Comparison of ENCODE assay signal across 8 cellular contexts in genomic region chr10:92242910-92243671, GRCh38. TPM values are rescaled to one million over a fixed set of nuclear protein-coding genes. Genes with fewer than 3 reads are reported as not detected.
DNase-seq lines count a peak whose midpoint lies in the region; ATAC-seq and TF ChIP-seq lines count a peak whose summit lies in the region.

No MANE protein-coding gene starts in this region.

- peak overlapping the region; percentile 25 for H3K4me3 ChIP-seq in kidney epithelial cell (ENCODE audit: low read depth, low read length)

- no peaks in the 10 kb centered on the region for H3K27me3 ChIP-seq in kidney epithelial cell (ENCODE audit: control insufficient read depth, insufficient read depth, low read length)

- no peaks in the 10 kb centered on the region for H3K36me3 ChIP-seq in kidney epithelial cell (ENCODE audit: control insufficient read depth, insufficient read depth, low read length)

- peak; percentile 51 to 58 for DNase-seq in AML-193 (lab: John Stamatoyannopoulos, UW)
- DNase-seq in HCEC 1CT, result peak; percentile 65
- peak; percentile 85 for DNase-seq in NCI-H2227 treated with DMSO at 0.1 percent for 48 hours (lab: John Stamatoyannopoulos, UW)
- peak; percentile 22 to 23 for DNase-seq in activated CD4-positive, alpha-beta T cell treated with anti-CD3 and anti-CD28 coated beads for 4 hours
- DNase-seq in dermis blood vessel endothelial cell, result peak; percentile 78
- DNase-seq in kidney epithelial cell (ENCODE audit: low read depth), result no peak
- DNase-seq in stimulated activated CD4-positive, alpha-beta T cell treated with anti-CD3 and anti-CD28 coated beads, Interleukin-15, amount 100 ng/mL, for 24 hours, result peak; percentile 54

- no peak for TF ChIP-seq CTCF in kidney epithelial cell (IDR thresholded peaks at IDR 0.05; ENCODE audit: insufficient read depth, low read length, poor library complexity, severe bottlenecking)

- no peak for ATAC-seq in HG02571 (IDR thresholded peaks at IDR 0.05; ENCODE audit: unreplicated experiment)

RNA-seq across cellular contexts. Expression of gene CPEB3, which starts 47.8 kb away (rescaled TPM):
- total RNA-seq in dermis blood vessel endothelial cell, result 1.7 and 2.5 TPM in 2 replicates
- total RNA-seq in kidney epithelial cell, result 1.2 and 1.3 TPM in 2 replicates

RNA-seq across cellular contexts. Expression of gene MARCHF5, which starts 47.9 kb away (rescaled TPM):
- total RNA-seq in dermis blood vessel endothelial cell, result 40.2 and 41.2 TPM in 2 replicates
- 15.3 and 16.8 TPM in 2 replicates for total RNA-seq in kidney epithelial cell
